1 cellular context compared by ENCODE assay signal in the genomic region with DNA sequence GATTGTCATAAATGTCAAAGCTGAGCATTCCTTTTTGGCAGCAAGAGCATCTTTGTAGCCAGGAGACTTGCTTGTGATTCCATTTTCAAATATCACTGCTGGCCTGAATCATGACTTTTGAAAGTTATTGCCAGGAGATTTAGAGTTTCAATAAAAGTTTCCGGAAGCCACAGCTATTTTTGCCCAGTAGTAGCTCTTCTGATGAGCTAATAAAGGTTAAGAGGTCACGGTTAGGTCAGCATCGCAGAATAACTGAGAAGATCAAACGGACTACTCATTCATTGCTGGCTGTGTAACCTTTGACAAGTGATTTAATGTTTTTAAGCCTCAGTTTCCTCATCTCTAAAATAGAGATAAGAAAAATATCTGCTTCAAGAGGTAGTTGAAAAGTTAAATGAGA.
TF ChIP-seq lines count a peak whose summit lies in the region.

No MANE protein-coding gene starts in this region.

TF ChIP-seq in HCT116, 20 proteins besides CTCF, POLR2A, EP300 and RAD21 (continued from another document):
- no peak for TF ChIP-seq YY1 (IDR thresholded peaks at IDR 0.05; ENCODE audit: extremely low read depth, insufficient replicate concordance, low read depth, low read length)
TF ChIP-seq in HCT116: peak in this region for 0.
